Comparison of ENCODE assay signal across 21 cellular contexts in the genomic region with DNA sequence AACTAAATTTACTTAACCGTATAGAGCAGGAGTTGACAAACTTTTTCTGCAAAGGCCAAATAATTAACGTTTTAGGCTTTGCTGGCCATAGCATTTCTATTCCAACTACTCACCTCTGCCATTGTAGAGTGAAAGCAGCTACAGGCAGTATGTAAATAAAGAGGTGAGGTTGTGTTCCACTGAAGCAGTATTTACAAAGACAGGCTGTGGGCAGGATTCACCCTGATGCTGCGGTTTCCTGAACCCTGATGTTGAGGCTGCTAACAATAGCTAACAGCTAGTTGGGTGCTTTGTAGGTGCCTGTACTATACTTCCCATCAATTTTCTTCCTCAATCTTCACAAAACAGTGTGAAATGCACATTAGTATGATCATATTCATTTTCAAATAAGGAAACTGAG. TPM values are rescaled to one million over a fixed set of nuclear protein-coding genes. Genes with fewer than 3 reads are reported as not detected.
DNase-seq lines count a peak whose midpoint lies in the region; ATAC-seq and TF ChIP-seq lines count a peak whose summit lies in the region.
"Had no signal": no experiment of that assay in that cellular context is flagged by ENCODE, and none has a peak within 500 bp of the region (broad histone marks: within the 10 kb centered on the region; RNA-seq: fewer than 3 reads in every experiment).

No MANE protein-coding gene starts in this region.

- H3K4me1 Mint-ChIP-seq in activated CD8-positive, alpha-beta T cell treated with anti-CD3 and anti-CD28 coated beads for 36 hours (ENCODE audit: low read depth): peaks cover 2% of the 10 kb centered on the region

- no peaks in the 10 kb centered on the region for H3K9me3 Mint-ChIP-seq in activated CD8-positive, alpha-beta T cell treated with anti-CD3 and anti-CD28 coated beads for 36 hours
- H3K9me3 Mint-ChIP-seq: activated T-helper 1 cell treated with anti-CD3 and anti-CD28 coated beads, Interleukin-12 subunit alpha, Interleukin-12 subunit beta, Interleukin-2, Interleukin-4 antibody, amounts not matched to agents 30 ng/mL and 10 ng/mL and 1 ng/mL, durations not matched to agents 14 hours and 24 hours and 36 hours; immature natural killer cell; T-helper 2 cell treated with Interferon-gamma antibody and Interleukin-4, amounts not matched to agents 5 μg/mL and 100 μg/mL, for 36 hours had no signal

- no peaks in the 10 kb centered on the region for H3K36me3 Mint-ChIP-seq in activated CD8-positive, alpha-beta T cell treated with anti-CD3 and anti-CD28 coated beads for 36 hours (ENCODE audit: low read depth)
- H3K36me3 Mint-ChIP-seq: immature natural killer cell had no signal

- TF ChIP-seq CTCF in activated CD8-positive, alpha-beta T cell treated with anti-CD3 and anti-CD28 coated beads for 36 hours (IDR thresholded peaks at IDR 0.05): no peak

- no peaks in the 10 kb centered on the region for H3K36me3 ChIP-seq in SJCRH30
- H3K36me3 ChIP-seq: HAP-1, MG63, suprapubic skin had no signal

- CTCF ChIA-PET in activated CD8-positive, alpha-beta T cell treated with anti-CD3 and anti-CD28 coated beads for 36 hours (lab: Charles Lee): no interaction called here

- peak; percentile 16 for DNase-seq in activated CD8-positive, alpha-beta T cell treated with anti-CD3 and anti-CD28 coated beads for 36 hours
- no peak for DNase-seq in SJCRH30
- DNase-seq in stimulated activated CD4-positive, alpha-beta T cell treated with anti-CD3 and anti-CD28 coated beads, Interleukin-4, amount 100 ng/mL, for 1 hour: no peak
- DNase-seq: activated CD4-positive, alpha-beta T cell treated with anti-CD3 and anti-CD28 coated beads for 4 hours; amygdala; C1 segment of cervical spinal cord; immature natural killer cell; mesenchymal stem cell; MG63; NCI-H2081 treated with DMSO at 0.1 percent for 48 hours; retina; Right ventricle myocardium superior had no signal

- ATAC-seq in GM18508 (IDR thresholded peaks at IDR 0.05; ENCODE audit: insufficient read depth, unreplicated experiment) (peak; percentile 67), GM19467 (IDR thresholded peaks at IDR 0.05; ENCODE audit: unreplicated experiment) (peak; percentile 74), HG03025 (IDR thresholded peaks at IDR 0.05; ENCODE audit: low FRiP score, unreplicated experiment) (peak; percentile 82), HG03139 (IDR thresholded peaks at IDR 0.05; ENCODE audit: unreplicated experiment) (no peak), HG03342 (IDR thresholded peaks at IDR 0.05; ENCODE audit: unreplicated experiment) (no peak)
- ATAC-seq in activated CD8-positive, alpha-beta T cell treated with anti-CD3 and anti-CD28 coated beads for 36 hours: no peak

- no peak overlapping the region for H3K4me3 ChIP-seq in SJCRH30
- H3K4me3 ChIP-seq: HAP-1, MG63, suprapubic skin had no signal

- H3K27me3 ChIP-seq in SJCRH30: no peaks in the 10 kb centered on the region
- H3K27me3 ChIP-seq: MG63, suprapubic skin had no signal

- no peak overlapping the region for H3K4me3 Mint-ChIP-seq in activated CD8-positive, alpha-beta T cell treated with anti-CD3 and anti-CD28 coated beads for 36 hours
- H3K4me3 Mint-ChIP-seq: activated T-helper 1 cell treated with anti-CD3 and anti-CD28 coated beads, Interleukin-12 subunit alpha, Interleukin-12 subunit beta, Interleukin-2, Interleukin-4 antibody, amounts not matched to agents 30 ng/mL and 10 ng/mL and 1 ng/mL, durations not matched to agents 14 hours and 24 hours and 36 hours; immature natural killer cell; T-helper 2 cell treated with Interferon-gamma antibody and Interleukin-4, amounts not matched to agents 5 μg/mL and 100 μg/mL, for 36 hours had no signal

- H3K27ac Mint-ChIP-seq in activated CD8-positive, alpha-beta T cell treated with anti-CD3 and anti-CD28 coated beads for 36 hours: no peak overlapping the region
- H3K27ac Mint-ChIP-seq: activated T-helper 1 cell treated with anti-CD3 and anti-CD28 coated beads, Interleukin-12 subunit alpha, Interleukin-12 subunit beta, Interleukin-2, Interleukin-4 antibody, amounts not matched to agents 30 ng/mL and 10 ng/mL and 1 ng/mL, durations not matched to agents 14 hours and 24 hours and 36 hours; immature natural killer cell; T-helper 2 cell treated with Interferon-gamma antibody and Interleukin-4, amounts not matched to agents 5 μg/mL and 100 μg/mL, for 36 hours had no signal

- H3K9me3 ChIP-seq in SJCRH30 (replicated peaks): no peaks in the 10 kb centered on the region
- H3K9me3 ChIP-seq: HAP-1, MG63, suprapubic skin had no signal

- POLR2A ChIA-PET in activated CD8-positive, alpha-beta T cell treated with anti-CD3 and anti-CD28 coated beads for 36 hours (lab: Charles Lee): no interaction called here

- intact Hi-C loops in activated CD8-positive, alpha-beta T cell treated with anti-CD3 and anti-CD28 coated beads for 36 hours (cut with micrococcal nuclease): no loop called here

- H3K27ac ChIP-seq in SJCRH30: no peak overlapping the region
- H3K27ac ChIP-seq: suprapubic skin had no signal

- H3K27me3 Mint-ChIP-seq in activated CD8-positive, alpha-beta T cell treated with anti-CD3 and anti-CD28 coated beads for 36 hours: no peaks in the 10 kb centered on the region

- no peaks in the 10 kb centered on the region for H3K4me1 ChIP-seq in SJCRH30
- H3K4me1 ChIP-seq: HAP-1, suprapubic skin had no signal

RNA-seq across cellular contexts. Expression of a gene that starts 47.0 kb away (rescaled TPM):
- total RNA-seq in activated CD8-positive, alpha-beta T cell treated with anti-CD3 and anti-CD28 coated beads for 36 hours: under 1 TPM; 0.20 to 0.36 TPM
- 100 and 106 TPM in 2 replicates for total RNA-seq in SJCRH30 (2014; rRNA removed; shearing (Covaris generic))
- total RNA-seq: activated T-helper 1 cell treated with anti-CD3 and anti-CD28 coated beads, Interleukin-12 subunit alpha, Interleukin-12 subunit beta, Interleukin-2, Interleukin-4 antibody, amounts not matched to agents 30 ng/mL and 10 ng/mL and 1 ng/mL, durations not matched to agents 14 hours and 24 hours and 36 hours had no signal

Comparison
In these comparisons a context has a peak if more than half of its experiments do, and no peak if none do; other contexts are left out.
1. ATAC-seq: peak in GM18508 (single experiment), GM19467 (single experiment) and HG03025 (single experiment); none in activated CD8-positive, alpha-beta T cell treated with anti-CD3 and anti-CD28 coated beads for 36 hours (single experiment), HG03139 (single experiment) and HG03342 (single experiment).
2. RNA of a gene that starts 47.0 kb away (total RNA-seq): 100 to 106 TPM in SJCRH30; 0.20 to 0.36 TPM in activated CD8-positive, alpha-beta T cell treated with anti-CD3 and anti-CD28 coated beads for 36 hours; every median in the first group is over 10 times any median in the second.